ENCODE assay signal across 3 cellular contexts in the genomic region with DNA sequence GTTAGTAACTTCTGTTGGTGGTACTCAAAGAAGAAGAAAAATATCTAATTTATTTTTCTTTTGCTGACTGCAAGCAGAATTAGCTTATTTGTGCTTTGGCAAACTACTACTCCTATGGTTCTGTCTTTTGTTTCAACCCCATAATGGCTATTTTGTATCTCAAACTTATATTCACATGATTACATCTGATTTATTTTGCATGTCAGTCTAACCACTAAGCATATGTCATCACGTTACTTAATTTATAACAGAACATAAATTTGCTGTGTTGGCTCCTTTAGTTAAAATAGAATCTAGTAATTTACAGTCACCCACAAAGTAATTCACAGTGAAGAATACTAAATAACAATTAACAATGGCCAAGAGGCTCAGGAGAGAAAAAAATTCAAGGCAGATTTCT.
TF ChIP-seq lines count a peak whose summit lies in the region.

No MANE protein-coding gene starts in this region.

TF ChIP-seq in HEK293, 187 proteins besides CTCF, POLR2A, EP300 and RAD21:
- TF ChIP-seq ZNF169 (tag by site-specific recombination; IDR thresholded peaks at IDR 0.05), result no peak
- TF ChIP-seq ZNF140 (tag by site-specific recombination; IDR thresholded peaks at IDR 0.05), result no peak
- no peak for TF ChIP-seq YY1 (tag by site-specific recombination; IDR thresholded peaks at IDR 0.05)
- no peak for TF ChIP-seq ZNF558 (tag by site-specific recombination; IDR thresholded peaks at IDR 0.05)
- no peak for TF ChIP-seq ZNF366 (tag by site-specific recombination; conservative IDR thresholded peaks at IDR 0.05)
- TF ChIP-seq, protein P1, sequence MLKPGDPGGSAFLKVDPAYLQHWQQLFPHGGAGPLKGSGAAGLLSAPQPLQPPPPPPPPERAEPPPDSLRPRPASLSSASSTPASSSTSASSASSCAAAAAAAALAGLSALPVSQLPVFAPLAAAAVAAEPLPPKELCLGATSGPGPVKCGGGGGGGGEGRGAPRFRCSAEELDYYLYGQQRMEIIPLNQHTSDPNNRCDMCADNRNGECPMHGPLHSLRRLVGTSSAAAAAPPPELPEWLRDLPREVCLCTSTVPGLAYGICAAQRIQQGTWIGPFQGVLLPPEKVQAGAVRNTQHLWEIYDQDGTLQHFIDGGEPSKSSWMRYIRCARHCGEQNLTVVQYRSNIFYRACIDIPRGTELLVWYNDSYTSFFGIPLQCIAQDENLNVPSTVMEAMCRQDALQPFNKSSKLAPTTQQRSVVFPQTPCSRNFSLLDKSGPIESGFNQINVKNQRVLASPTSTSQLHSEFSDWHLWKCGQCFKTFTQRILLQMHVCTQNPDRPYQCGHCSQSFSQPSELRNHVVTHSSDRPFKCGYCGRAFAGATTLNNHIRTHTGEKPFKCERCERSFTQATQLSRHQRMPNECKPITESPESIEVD (tag by site-specific recombination; IDR thresholded peaks at IDR 0.05), result peak; percentile 33; the same call in 1 of the 2 replicates
- TF ChIP-seq ZNF423 (tag by site-specific recombination; IDR thresholded peaks at IDR 0.05), result no peak
- no peak for TF ChIP-seq SALL2 (tag by site-specific recombination; IDR thresholded peaks at IDR 0.05; ENCODE audit: borderline replicate concordance)
- TF ChIP-seq ZBTB17 (tag by site-specific recombination; IDR thresholded peaks at IDR 0.05), result no peak

TF ChIP-seq in SK-N-SH, 30 proteins besides CTCF, POLR2A, EP300 and RAD21 (continued from another document):
- TF ChIP-seq RCOR1 (IDR thresholded peaks at IDR 0.05; ENCODE audit: low read length) (0 out of 2 replicates have a peak, but pooled peaks have one; percentile 12), CHD2 (IDR thresholded peaks at IDR 0.05; ENCODE audit: low read length, partially characterized antibody) (peak; percentile 26), ELF1 (IDR thresholded peaks at IDR 0.05) (no peak)
TF ChIP-seq in SK-N-SH: peak in this region for 2.

TF ChIP-seq in K562, 482 proteins besides CTCF, POLR2A, EP300 and RAD21:
- TF ChIP-seq, protein P2, sequence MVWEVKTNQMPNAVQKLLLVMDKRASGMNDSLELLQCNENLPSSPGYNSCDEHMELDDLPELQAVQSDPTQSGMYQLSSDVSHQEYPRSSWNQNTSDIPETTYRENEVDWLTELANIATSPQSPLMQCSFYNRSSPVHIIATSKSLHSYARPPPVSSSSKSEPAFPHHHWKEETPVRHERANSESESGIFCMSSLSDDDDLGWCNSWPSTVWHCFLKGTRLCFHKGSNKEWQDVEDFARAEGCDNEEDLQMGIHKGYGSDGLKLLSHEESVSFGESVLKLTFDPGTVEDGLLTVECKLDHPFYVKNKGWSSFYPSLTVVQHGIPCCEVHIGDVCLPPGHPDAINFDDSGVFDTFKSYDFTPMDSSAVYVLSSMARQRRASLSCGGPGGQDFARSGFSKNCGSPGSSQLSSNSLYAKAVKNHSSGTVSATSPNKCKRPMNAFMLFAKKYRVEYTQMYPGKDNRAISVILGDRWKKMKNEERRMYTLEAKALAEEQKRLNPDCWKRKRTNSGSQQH (CRISPR knock-in tag; IDR thresholded peaks at IDR 0.05), result no peak
- TF ChIP-seq, protein P3, sequence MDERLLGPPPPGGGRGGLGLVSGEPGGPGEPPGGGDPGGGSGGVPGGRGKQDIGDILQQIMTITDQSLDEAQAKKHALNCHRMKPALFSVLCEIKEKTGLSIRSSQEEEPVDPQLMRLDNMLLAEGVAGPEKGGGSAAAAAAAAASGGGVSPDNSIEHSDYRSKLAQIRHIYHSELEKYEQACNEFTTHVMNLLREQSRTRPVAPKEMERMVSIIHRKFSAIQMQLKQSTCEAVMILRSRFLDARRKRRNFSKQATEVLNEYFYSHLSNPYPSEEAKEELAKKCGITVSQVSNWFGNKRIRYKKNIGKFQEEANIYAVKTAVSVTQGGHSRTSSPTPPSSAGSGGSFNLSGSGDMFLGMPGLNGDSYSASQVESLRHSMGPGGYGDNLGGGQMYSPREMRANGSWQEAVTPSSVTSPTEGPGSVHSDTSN (CRISPR knock-in tag; IDR thresholded peaks at IDR 0.05; ENCODE audit: low read depth), result no peak
- TF ChIP-seq, protein P3 (tag; conservative IDR thresholded peaks at IDR 0.05; ENCODE audit: low read depth), result peak; percentile 70; the same call in 1 of the 2 replicates
- TF ChIP-seq ESRRA (IDR thresholded peaks at IDR 0.05; ENCODE audit: borderline replicate concordance, low read depth) (no peak), NRF1 (conservative IDR thresholded peaks at IDR 0.05 in 1 of 2, IDR thresholded peaks at IDR 0.05 in 1 of 2) (no peak), MEIS2 (IDR thresholded peaks at IDR 0.05; ENCODE audit: partially characterized antibody) (peak; percentile 15), ZNF316 (IDR thresholded peaks at IDR 0.05) (peak; percentile 34; the same call in 1 of the 2 replicates), XRCC5 (IDR thresholded peaks at IDR 0.05; ENCODE audit: low read depth, low read length) (no peak), WHSC1 (IDR thresholded peaks at IDR 0.05; ENCODE audit: low read length) (no peak)
